1 cellular context compared by ENCODE assay signal in genomic region chr6:150721411-150722266, GRCh38.
TF ChIP-seq lines count a peak whose summit lies in the region.

No MANE protein-coding gene starts in this region.

TF ChIP-seq in H1, 55 proteins besides CTCF, POLR2A, EP300 and RAD21:
- TF ChIP-seq, protein P1, sequence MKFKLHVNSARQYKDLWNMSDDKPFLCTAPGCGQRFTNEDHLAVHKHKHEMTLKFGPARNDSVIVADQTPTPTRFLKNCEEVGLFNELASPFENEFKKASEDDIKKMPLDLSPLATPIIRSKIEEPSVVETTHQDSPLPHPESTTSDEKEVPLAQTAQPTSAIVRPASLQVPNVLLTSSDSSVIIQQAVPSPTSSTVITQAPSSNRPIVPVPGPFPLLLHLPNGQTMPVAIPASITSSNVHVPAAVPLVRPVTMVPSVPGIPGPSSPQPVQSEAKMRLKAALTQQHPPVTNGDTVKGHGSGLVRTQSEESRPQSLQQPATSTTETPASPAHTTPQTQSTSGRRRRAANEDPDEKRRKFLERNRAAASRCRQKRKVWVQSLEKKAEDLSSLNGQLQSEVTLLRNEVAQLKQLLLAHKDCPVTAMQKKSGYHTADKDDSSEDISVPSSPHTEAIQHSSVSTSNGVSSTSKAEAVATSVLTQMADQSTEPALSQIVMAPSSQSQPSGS (IDR thresholded peaks at IDR 0.05; ENCODE audit: low read length): no peak
- TF ChIP-seq EGR1 (IDR thresholded peaks at IDR 0.05; ENCODE audit: borderline replicate concordance, low read depth, low read length): no peak
- no peak for TF ChIP-seq PHF8 (conservative IDR thresholded peaks at IDR 0.05; ENCODE audit: low read depth, low read length)
- no peak for TF ChIP-seq HDAC2 (IDR thresholded peaks at IDR 0.05; ENCODE audit: borderline replicate concordance in 1 of 2, low read depth in 2 of 2, low read length in 2 of 2)
- TF ChIP-seq SIRT6 (IDR thresholded peaks at IDR 0.05; ENCODE audit: low read length): no peak
- no peak for TF ChIP-seq ATF3 (IDR thresholded peaks at IDR 0.05; ENCODE audit: insufficient read depth, low read depth, low read length)
- TF ChIP-seq KDM4A (IDR thresholded peaks at IDR 0.05; ENCODE audit: low read depth, low read length, severe bottlenecking): no peak
- no peak for TF ChIP-seq BCL11A (IDR thresholded peaks at IDR 0.05; ENCODE audit: low read depth in 2 of 2, low read length in 2 of 2)
- no peak for TF ChIP-seq GABPA (IDR thresholded peaks at IDR 0.05; ENCODE audit: borderline replicate concordance, insufficient read depth, low read length)
- TF ChIP-seq ZNF274 (IDR thresholded peaks at IDR 0.05; ENCODE audit: borderline replicate concordance, extremely low read depth, low read length): no peak
- no peak for TF ChIP-seq NRF1 (IDR thresholded peaks at IDR 0.05; ENCODE audit: low read depth, low read length)
- TF ChIP-seq BRCA1 (IDR thresholded peaks at IDR 0.05; ENCODE audit: low read depth, low read length): no peak
- no peak for TF ChIP-seq SP1 (IDR thresholded peaks at IDR 0.05; ENCODE audit: low read depth, low read length)
- TF ChIP-seq, protein P2, sequence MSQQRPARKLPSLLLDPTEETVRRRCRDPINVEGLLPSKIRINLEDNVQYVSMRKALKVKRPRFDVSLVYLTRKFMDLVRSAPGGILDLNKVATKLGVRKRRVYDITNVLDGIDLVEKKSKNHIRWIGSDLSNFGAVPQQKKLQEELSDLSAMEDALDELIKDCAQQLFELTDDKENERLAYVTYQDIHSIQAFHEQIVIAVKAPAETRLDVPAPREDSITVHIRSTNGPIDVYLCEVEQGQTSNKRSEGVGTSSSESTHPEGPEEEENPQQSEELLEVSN (IDR thresholded peaks at IDR 0.05): no peak
- no peak for TF ChIP-seq ASH2L (IDR thresholded peaks at IDR 0.05; ENCODE audit: low read length)
- TF ChIP-seq, protein P3, sequence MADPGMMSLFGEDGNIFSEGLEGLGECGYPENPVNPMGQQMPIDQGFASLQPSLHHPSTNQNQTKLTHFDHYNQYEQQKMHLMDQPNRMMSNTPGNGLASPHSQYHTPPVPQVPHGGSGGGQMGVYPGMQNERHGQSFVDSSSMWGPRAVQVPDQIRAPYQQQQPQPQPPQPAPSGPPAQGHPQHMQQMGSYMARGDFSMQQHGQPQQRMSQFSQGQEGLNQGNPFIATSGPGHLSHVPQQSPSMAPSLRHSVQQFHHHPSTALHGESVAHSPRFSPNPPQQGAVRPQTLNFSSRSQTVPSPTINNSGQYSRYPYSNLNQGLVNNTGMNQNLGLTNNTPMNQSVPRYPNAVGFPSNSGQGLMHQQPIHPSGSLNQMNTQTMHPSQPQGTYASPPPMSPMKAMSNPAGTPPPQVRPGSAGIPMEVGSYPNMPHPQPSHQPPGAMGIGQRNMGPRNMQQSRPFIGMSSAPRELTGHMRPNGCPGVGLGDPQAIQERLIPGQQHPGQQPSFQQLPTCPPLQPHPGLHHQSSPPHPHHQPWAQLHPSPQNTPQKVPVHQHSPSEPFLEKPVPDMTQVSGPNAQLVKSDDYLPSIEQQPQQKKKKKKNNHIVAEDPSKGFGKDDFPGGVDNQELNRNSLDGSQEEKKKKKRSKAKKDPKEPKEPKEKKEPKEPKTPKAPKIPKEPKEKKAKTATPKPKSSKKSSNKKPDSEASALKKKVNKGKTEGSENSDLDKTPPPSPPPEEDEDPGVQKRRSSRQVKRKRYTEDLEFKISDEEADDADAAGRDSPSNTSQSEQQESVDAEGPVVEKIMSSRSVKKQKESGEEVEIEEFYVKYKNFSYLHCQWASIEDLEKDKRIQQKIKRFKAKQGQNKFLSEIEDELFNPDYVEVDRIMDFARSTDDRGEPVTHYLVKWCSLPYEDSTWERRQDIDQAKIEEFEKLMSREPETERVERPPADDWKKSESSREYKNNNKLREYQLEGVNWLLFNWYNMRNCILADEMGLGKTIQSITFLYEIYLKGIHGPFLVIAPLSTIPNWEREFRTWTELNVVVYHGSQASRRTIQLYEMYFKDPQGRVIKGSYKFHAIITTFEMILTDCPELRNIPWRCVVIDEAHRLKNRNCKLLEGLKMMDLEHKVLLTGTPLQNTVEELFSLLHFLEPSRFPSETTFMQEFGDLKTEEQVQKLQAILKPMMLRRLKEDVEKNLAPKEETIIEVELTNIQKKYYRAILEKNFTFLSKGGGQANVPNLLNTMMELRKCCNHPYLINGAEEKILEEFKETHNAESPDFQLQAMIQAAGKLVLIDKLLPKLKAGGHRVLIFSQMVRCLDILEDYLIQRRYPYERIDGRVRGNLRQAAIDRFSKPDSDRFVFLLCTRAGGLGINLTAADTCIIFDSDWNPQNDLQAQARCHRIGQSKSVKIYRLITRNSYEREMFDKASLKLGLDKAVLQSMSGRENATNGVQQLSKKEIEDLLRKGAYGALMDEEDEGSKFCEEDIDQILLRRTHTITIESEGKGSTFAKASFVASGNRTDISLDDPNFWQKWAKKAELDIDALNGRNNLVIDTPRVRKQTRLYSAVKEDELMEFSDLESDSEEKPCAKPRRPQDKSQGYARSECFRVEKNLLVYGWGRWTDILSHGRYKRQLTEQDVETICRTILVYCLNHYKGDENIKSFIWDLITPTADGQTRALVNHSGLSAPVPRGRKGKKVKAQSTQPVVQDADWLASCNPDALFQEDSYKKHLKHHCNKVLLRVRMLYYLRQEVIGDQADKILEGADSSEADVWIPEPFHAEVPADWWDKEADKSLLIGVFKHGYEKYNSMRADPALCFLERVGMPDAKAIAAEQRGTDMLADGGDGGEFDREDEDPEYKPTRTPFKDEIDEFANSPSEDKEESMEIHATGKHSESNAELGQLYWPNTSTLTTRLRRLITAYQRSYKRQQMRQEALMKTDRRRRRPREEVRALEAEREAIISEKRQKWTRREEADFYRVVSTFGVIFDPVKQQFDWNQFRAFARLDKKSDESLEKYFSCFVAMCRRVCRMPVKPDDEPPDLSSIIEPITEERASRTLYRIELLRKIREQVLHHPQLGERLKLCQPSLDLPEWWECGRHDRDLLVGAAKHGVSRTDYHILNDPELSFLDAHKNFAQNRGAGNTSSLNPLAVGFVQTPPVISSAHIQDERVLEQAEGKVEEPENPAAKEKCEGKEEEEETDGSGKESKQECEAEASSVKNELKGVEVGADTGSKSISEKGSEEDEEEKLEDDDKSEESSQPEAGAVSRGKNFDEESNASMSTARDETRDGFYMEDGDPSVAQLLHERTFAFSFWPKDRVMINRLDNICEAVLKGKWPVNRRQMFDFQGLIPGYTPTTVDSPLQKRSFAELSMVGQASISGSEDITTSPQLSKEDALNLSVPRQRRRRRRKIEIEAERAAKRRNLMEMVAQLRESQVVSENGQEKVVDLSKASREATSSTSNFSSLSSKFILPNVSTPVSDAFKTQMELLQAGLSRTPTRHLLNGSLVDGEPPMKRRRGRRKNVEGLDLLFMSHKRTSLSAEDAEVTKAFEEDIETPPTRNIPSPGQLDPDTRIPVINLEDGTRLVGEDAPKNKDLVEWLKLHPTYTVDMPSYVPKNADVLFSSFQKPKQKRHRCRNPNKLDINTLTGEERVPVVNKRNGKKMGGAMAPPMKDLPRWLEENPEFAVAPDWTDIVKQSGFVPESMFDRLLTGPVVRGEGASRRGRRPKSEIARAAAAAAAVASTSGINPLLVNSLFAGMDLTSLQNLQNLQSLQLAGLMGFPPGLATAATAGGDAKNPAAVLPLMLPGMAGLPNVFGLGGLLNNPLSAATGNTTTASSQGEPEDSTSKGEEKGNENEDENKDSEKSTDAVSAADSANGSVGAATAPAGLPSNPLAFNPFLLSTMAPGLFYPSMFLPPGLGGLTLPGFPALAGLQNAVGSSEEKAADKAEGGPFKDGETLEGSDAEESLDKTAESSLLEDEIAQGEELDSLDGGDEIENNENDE (IDR thresholded peaks at IDR 0.05; ENCODE audit: insufficient replicate concordance, low read length): no peak
- no peak for TF ChIP-seq GTF2F1 (IDR thresholded peaks at IDR 0.05; ENCODE audit: borderline replicate concordance, low read depth, low read length)
- no peak for TF ChIP-seq CEBPB (IDR thresholded peaks at IDR 0.05; ENCODE audit: low read depth, low read length)
